In the genomic region with DNA sequence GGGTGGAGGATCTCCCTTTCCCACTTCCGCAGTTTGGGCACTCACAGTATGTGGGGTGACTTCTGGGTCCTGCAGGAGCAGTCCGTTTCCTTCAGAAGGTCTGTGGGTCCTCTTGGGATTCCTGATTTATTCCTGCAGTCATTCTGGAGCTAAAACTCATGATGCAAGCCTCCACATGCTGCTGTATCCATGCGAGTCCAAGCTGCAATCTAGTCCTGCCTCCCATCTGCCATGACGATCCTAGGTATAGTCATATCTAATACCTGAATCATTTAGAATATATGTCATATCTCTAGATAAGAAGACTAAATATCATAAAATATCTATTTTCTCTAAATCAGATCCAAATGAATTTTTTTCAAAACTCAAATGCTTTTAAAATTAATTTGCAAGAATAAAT, we compare ENCODE assay signal across 1 cellular context.
TF ChIP-seq lines count a peak whose summit lies in the region.

No MANE protein-coding gene starts in this region.

TF ChIP-seq in H1, 55 proteins besides CTCF, POLR2A, EP300 and RAD21 (continued from another document):
- TF ChIP-seq TAF1 (IDR thresholded peaks at IDR 0.05; ENCODE audit: low read depth, low read length), result no peak
- TF ChIP-seq, protein P1, sequence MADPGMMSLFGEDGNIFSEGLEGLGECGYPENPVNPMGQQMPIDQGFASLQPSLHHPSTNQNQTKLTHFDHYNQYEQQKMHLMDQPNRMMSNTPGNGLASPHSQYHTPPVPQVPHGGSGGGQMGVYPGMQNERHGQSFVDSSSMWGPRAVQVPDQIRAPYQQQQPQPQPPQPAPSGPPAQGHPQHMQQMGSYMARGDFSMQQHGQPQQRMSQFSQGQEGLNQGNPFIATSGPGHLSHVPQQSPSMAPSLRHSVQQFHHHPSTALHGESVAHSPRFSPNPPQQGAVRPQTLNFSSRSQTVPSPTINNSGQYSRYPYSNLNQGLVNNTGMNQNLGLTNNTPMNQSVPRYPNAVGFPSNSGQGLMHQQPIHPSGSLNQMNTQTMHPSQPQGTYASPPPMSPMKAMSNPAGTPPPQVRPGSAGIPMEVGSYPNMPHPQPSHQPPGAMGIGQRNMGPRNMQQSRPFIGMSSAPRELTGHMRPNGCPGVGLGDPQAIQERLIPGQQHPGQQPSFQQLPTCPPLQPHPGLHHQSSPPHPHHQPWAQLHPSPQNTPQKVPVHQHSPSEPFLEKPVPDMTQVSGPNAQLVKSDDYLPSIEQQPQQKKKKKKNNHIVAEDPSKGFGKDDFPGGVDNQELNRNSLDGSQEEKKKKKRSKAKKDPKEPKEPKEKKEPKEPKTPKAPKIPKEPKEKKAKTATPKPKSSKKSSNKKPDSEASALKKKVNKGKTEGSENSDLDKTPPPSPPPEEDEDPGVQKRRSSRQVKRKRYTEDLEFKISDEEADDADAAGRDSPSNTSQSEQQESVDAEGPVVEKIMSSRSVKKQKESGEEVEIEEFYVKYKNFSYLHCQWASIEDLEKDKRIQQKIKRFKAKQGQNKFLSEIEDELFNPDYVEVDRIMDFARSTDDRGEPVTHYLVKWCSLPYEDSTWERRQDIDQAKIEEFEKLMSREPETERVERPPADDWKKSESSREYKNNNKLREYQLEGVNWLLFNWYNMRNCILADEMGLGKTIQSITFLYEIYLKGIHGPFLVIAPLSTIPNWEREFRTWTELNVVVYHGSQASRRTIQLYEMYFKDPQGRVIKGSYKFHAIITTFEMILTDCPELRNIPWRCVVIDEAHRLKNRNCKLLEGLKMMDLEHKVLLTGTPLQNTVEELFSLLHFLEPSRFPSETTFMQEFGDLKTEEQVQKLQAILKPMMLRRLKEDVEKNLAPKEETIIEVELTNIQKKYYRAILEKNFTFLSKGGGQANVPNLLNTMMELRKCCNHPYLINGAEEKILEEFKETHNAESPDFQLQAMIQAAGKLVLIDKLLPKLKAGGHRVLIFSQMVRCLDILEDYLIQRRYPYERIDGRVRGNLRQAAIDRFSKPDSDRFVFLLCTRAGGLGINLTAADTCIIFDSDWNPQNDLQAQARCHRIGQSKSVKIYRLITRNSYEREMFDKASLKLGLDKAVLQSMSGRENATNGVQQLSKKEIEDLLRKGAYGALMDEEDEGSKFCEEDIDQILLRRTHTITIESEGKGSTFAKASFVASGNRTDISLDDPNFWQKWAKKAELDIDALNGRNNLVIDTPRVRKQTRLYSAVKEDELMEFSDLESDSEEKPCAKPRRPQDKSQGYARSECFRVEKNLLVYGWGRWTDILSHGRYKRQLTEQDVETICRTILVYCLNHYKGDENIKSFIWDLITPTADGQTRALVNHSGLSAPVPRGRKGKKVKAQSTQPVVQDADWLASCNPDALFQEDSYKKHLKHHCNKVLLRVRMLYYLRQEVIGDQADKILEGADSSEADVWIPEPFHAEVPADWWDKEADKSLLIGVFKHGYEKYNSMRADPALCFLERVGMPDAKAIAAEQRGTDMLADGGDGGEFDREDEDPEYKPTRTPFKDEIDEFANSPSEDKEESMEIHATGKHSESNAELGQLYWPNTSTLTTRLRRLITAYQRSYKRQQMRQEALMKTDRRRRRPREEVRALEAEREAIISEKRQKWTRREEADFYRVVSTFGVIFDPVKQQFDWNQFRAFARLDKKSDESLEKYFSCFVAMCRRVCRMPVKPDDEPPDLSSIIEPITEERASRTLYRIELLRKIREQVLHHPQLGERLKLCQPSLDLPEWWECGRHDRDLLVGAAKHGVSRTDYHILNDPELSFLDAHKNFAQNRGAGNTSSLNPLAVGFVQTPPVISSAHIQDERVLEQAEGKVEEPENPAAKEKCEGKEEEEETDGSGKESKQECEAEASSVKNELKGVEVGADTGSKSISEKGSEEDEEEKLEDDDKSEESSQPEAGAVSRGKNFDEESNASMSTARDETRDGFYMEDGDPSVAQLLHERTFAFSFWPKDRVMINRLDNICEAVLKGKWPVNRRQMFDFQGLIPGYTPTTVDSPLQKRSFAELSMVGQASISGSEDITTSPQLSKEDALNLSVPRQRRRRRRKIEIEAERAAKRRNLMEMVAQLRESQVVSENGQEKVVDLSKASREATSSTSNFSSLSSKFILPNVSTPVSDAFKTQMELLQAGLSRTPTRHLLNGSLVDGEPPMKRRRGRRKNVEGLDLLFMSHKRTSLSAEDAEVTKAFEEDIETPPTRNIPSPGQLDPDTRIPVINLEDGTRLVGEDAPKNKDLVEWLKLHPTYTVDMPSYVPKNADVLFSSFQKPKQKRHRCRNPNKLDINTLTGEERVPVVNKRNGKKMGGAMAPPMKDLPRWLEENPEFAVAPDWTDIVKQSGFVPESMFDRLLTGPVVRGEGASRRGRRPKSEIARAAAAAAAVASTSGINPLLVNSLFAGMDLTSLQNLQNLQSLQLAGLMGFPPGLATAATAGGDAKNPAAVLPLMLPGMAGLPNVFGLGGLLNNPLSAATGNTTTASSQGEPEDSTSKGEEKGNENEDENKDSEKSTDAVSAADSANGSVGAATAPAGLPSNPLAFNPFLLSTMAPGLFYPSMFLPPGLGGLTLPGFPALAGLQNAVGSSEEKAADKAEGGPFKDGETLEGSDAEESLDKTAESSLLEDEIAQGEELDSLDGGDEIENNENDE (IDR thresholded peaks at IDR 0.05; ENCODE audit: insufficient replicate concordance, low read length), result no peak
TF ChIP-seq in H1: peak in this region for 0.
